Comparison of ENCODE assay signal across 28 cellular contexts in genomic region chr1:60448866-60449265, GRCh38.
"Had no signal": no experiment of that assay in that cellular context is flagged by ENCODE, and none has a peak within 500 bp of the region (broad histone marks: within the 10 kb centered on the region; RNA-seq: fewer than 3 reads in every experiment).

No MANE protein-coding gene starts in this region.

- H3K4me3 Mint-ChIP-seq: activated CD4-positive, alpha-beta memory T cell treated with anti-CD3 and anti-CD28 coated beads for 36 hours; activated CD4-positive, alpha-beta T cell treated with anti-CD3 and anti-CD28 coated beads, Interleukin-2, amount 10 ng/mL, durations not matched to agents 7 days and 5 days; activated naive CD4-positive, alpha-beta T cell treated with anti-CD3 and anti-CD28 coated beads for 36 hours; activated naive CD8-positive, alpha-beta T cell; activated T-cell treated with anti-CD3 and anti-CD28 coated beads, Interleukin-2, amount 50 U/mL, for 4 hours; T-cell had no signal

- H3K4me3 ChIP-seq: SK-N-MC had no signal

- ATAC-seq: activated T-cell treated with anti-CD3 and anti-CD28 coated beads, Interleukin-2, amount 50 U/mL, for 4 hours; Panc1; Right ventricle myocardium inferior; T-cell had no signal

- H3K36me3 Mint-ChIP-seq: activated CD4-positive, alpha-beta memory T cell treated with anti-CD3 and anti-CD28 coated beads for 36 hours; activated naive CD8-positive, alpha-beta T cell; T-cell had no signal

- H3K9me3 Mint-ChIP-seq: activated CD4-positive, alpha-beta T cell treated with anti-CD3 and anti-CD28 coated beads, Interleukin-2, amount 10 ng/mL, durations not matched to agents 7 days and 5 days; activated naive CD4-positive, alpha-beta T cell treated with anti-CD3 and anti-CD28 coated beads for 36 hours had no signal

- H3K27me3 Mint-ChIP-seq: activated CD4-positive, alpha-beta memory T cell treated with anti-CD3 and anti-CD28 coated beads for 36 hours; activated CD4-positive, alpha-beta T cell treated with anti-CD3 and anti-CD28 coated beads, Interleukin-2, amount 10 ng/mL, durations not matched to agents 7 days and 5 days; activated naive CD8-positive, alpha-beta T cell; T-cell had no signal

- H3K4me1 Mint-ChIP-seq: activated CD4-positive, alpha-beta T cell treated with anti-CD3 and anti-CD28 coated beads, Interleukin-2, amount 10 ng/mL, durations not matched to agents 7 days and 5 days; T-cell had no signal

- DNase-seq: activated CD4-positive, alpha-beta memory T cell treated with anti-CD3 and anti-CD28 coated beads for 36 hours; activated CD4-positive, alpha-beta T cell treated with anti-CD3 and anti-CD28 coated beads, Interleukin-2, amount 10 ng/mL, durations not matched to agents 7 days and 5 days; activated CD4-positive, CD25-positive, alpha-beta regulatory T cell; activated CD8-positive, alpha-beta memory T cell treated with anti-CD3 and anti-CD28 coated beads for 24 hours; activated effector memory CD4-positive, alpha-beta T cell treated with anti-CD3 and anti-CD28 coated beads, Interleukin-2, amount 50 U/mL, for 16 hours; activated naive CD4-positive, alpha-beta T cell treated with anti-CD3 and anti-CD28 coated beads for 36 hours; activated T-cell treated with anti-CD3 and anti-CD28 coated beads, Interleukin-2, amount 50 U/mL, for 4 hours; amygdala; IMR-90; KBM-7; NCI-H1092 treated with DMSO at 0.1 percent for 48 hours; NCI-H1436 treated with DMSO at 0.1 percent for 48 hours; NCI-H2029; NCI-H2107; NCI-H2171 treated with DMSO at 0.1 percent for 48 hours; NCI-H226; NCI-H510A; NCI-H526 treated with DMSO at 0.1 percent for 48 hours; NCI-H82; OCI-M1; RPMI8226; T-cell; T-helper 2 cell; T1000 had no signal

- H3K27ac Mint-ChIP-seq: activated CD4-positive, alpha-beta memory T cell treated with anti-CD3 and anti-CD28 coated beads for 36 hours; activated CD4-positive, alpha-beta T cell treated with anti-CD3 and anti-CD28 coated beads, Interleukin-2, amount 10 ng/mL, durations not matched to agents 7 days and 5 days; activated naive CD4-positive, alpha-beta T cell treated with anti-CD3 and anti-CD28 coated beads for 36 hours; activated naive CD8-positive, alpha-beta T cell; T-cell had no signal
